In the genomic region with DNA sequence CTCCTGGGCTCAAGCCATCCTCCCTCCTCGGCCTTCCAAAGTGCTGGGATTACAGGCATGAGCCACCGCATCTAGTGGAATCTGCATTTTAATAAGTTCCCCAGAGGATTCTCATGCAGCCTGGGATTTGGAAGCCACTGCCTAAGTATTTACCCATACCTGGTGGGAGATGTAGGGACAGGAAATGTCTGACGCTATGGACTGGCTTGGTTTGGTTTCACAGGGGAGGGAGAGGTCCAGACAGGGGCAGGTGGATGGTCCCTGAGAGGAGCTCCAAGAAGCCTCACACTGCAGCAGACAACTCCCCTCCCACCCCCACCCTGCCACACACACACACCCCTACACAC, we compare ENCODE assay signal across 22 cellular contexts. TPM values are rescaled to one million over a fixed set of nuclear protein-coding genes. Genes with fewer than 3 reads are reported as not detected.
A peak's percentile ranks its signal among the peaks of the same experiment; 100 is the strongest.
DNase-seq lines count a peak whose midpoint lies in the region; ATAC-seq and TF ChIP-seq lines count a peak whose summit lies in the region.
"Had no signal": no experiment of that assay in that cellular context is flagged by ENCODE, and none has a peak within 500 bp of the region (broad histone marks: within the 10 kb centered on the region; RNA-seq: fewer than 3 reads in every experiment).

No MANE protein-coding gene starts in this region.

- H3K9me3 ChIP-seq in right atrium auricular region (no peaks in the 10 kb centered on the region), heart right ventricle (no peaks in the 10 kb centered on the region), Panc1 (ENCODE audit: control insufficient read depth, insufficient read depth, low read depth, low read length) (no peaks in the 10 kb centered on the region), mesodermal cell (ENCODE audit: control insufficient read depth, low read length) (no peaks in the 10 kb centered on the region)
- H3K9me3 ChIP-seq: adrenal gland, colonic mucosa, esophagus squamous epithelium, transverse colon had no signal

- in situ Hi-C loops in Panc1 (cut with HindIII; ENCODE audit: low pct_unique_long_range_greater_than_20kb, low sequenced_read_pairs) = no loop called here

- peak overlapping the region; percentile 84 to 92 for H3K27ac ChIP-seq in right atrium auricular region
- no peak overlapping the region for H3K27ac ChIP-seq in heart right ventricle
- H3K27ac ChIP-seq in Panc1 (ENCODE audit: low read length) = no peak overlapping the region
- H3K27ac ChIP-seq in mesodermal cell (ENCODE audit: low read depth, low read length, severe bottlenecking) = peak overlapping the region; percentile 3
- H3K27ac ChIP-seq: adrenal gland, C4-2B, colonic mucosa, hepatocyte, skin epidermis, transverse colon, VCaP had no signal

- no peaks in the 10 kb centered on the region for H3K9me3 Mint-ChIP-seq in type B pancreatic cell
- H3K9me3 Mint-ChIP-seq: activated CD4-positive, alpha-beta T cell treated with anti-CD3 and anti-CD28 coated beads, Interleukin-2, amount 10 ng/mL, durations not matched to agents 24 days and 14 days; activated T-cell treated with anti-CD3 and anti-CD28 coated beads, Interleukin-2, amount 50 U/mL, for 4 hours; immature natural killer cell; nephron progenitor cell had no signal

- CTCF ChIA-PET in Panc1 (lab: Charles Lee) = interaction anchor here (0.9 kb wide), 1 partner anchor 291 kb away, joined by 5 read pairs; no protein-coding TSS in a partner anchor

- H3K36me3 ChIP-seq in right atrium auricular region (no peaks in the 10 kb centered on the region), heart right ventricle (no peaks in the 10 kb centered on the region), Panc1 (ENCODE audit: control insufficient read depth, insufficient read depth, low read length) (no peaks in the 10 kb centered on the region), mesodermal cell (ENCODE audit: control insufficient read depth, insufficient read depth, low read length) (no peaks in the 10 kb centered on the region)
- H3K36me3 ChIP-seq: adrenal gland, colonic mucosa, esophagus squamous epithelium, transverse colon had no signal

- POLR2A ChIA-PET in Panc1 (lab: Charles Lee) = interaction anchor here (0.6 kb wide), 1 partner anchor 220 kb away, joined by 3 read pairs; no protein-coding TSS in a partner anchor

- intact Hi-C loops in heart right ventricle (cut with DNase I) (loop anchor here in 3 of 10 donors (10.0 kb wide), 3 partner anchors 87 to 317 kb away; no protein-coding TSS in a partner anchor), Panc1 (cut with micrococcal nuclease; ENCODE audit: unreplicated experiment) (no loop called here)

- H3K4me3 ChIP-seq in right atrium auricular region (no peak overlapping the region), heart right ventricle (no peak overlapping the region), Panc1 (ENCODE audit: low read depth in 2 of 2, low read length in 2 of 2) (no peak overlapping the region), mesodermal cell (ENCODE audit: extremely low read depth, insufficient read depth, low read length, poor library complexity, severe bottlenecking) (no peak overlapping the region)
- H3K4me3 ChIP-seq: adrenal gland, colonic mucosa, esophagus squamous epithelium, hepatocyte, skin epidermis, transverse colon had no signal

- H3K4me1 ChIP-seq in right atrium auricular region (peaks cover 0 to 42% of the 10 kb centered on the region in 2 donors), heart right ventricle (peaks cover 0 to 16% (median 7%) of the 10 kb centered on the region in 9 donors), Panc1 (ENCODE audit: control insufficient read depth, insufficient read depth, low read length) (peaks cover 7% of the 10 kb centered on the region), mesodermal cell (ENCODE audit: control insufficient read depth, insufficient read depth, low read length, poor library complexity, severe bottlenecking) (peaks cover 23% of the 10 kb centered on the region)
- H3K4me1 ChIP-seq: colonic mucosa had no signal

- no peak for DNase-seq in right atrium auricular region (ENCODE audit: low spot score)
- DNase-seq in heart right ventricle = no peak
- DNase-seq in Panc1 (ENCODE audit: low read depth, low spot score) = no peak
- DNase-seq in type B pancreatic cell (ENCODE audit: extremely low spot score, unreplicated experiment) = no peak
- DNase-seq in COLO668 (lab: John Stamatoyannopoulos, UW; ENCODE audit: unreplicated experiment) = no peak
- no peak for DNase-seq in NCI-H1105 treated with DMSO at 0.1 percent for 48 hours (lab: John Stamatoyannopoulos, UW)
- DNase-seq: activated CD4-positive, alpha-beta T cell treated with anti-CD3 and anti-CD28 coated beads, Interleukin-2, amount 10 ng/mL, durations not matched to agents 24 days and 14 days; activated naive CD4-positive, alpha-beta T cell; activated T-cell treated with anti-CD3 and anti-CD28 coated beads, Interleukin-2, amount 50 U/mL, for 4 hours; colonic mucosa; esophagus squamous epithelium; immature natural killer cell; NK-92 treated with Interleukin-12 subunit alpha and Interleukin-12 subunit beta, amount 100 ng/mL, for 24 hours; transverse colon had no signal

- H3K27me3 Mint-ChIP-seq in type B pancreatic cell = peaks cover 47% of the 10 kb centered on the region

- peaks cover 45% of the 10 kb centered on the region for H3K4me1 Mint-ChIP-seq in type B pancreatic cell (ENCODE audit: unreplicated experiment)

- no TSS peak for BruUV-seq in Panc1 (replicated peaks; lab: Mats Ljungman, UMichigan)

- no peaks in the 10 kb centered on the region for H3K36me3 Mint-ChIP-seq in type B pancreatic cell
- H3K36me3 Mint-ChIP-seq: immature natural killer cell had no signal

- no peak overlapping the region for H3K27ac Mint-ChIP-seq in type B pancreatic cell
- H3K27ac Mint-ChIP-seq: activated CD4-positive, alpha-beta T cell treated with anti-CD3 and anti-CD28 coated beads, Interleukin-2, amount 10 ng/mL, durations not matched to agents 24 days and 14 days; immature natural killer cell; nephron progenitor cell had no signal

- TF ChIP-seq CTCF in right atrium auricular region (IDR thresholded peaks at IDR 0.05) (no peak), heart right ventricle (IDR thresholded peaks at IDR 0.05) (no peak), Panc1 (IDR thresholded peaks at IDR 0.05) (no peak), type B pancreatic cell (conservative IDR thresholded peaks at IDR 0.05) (no peak)

- WGBS in heart right ventricle, 2 donors = 40 to 45% methylated on average over 3 of the region's 3 CpGs
- 44% methylated on average over 2 of the region's 3 CpGs; no CpG with 5 or more reads in 1 of the 2 experiments for WGBS in mesodermal cell (ENCODE audit: insufficient coverage in 2 of 2), 2 experiments

- H3K27me3 ChIP-seq in right atrium auricular region = peaks cover 0 to 7% of the 10 kb centered on the region in 2 donors
- peaks cover 9 to 90% (median 84%) of the 10 kb centered on the region in 7 donors for H3K27me3 ChIP-seq in heart right ventricle
- H3K27me3 ChIP-seq in Panc1 (ENCODE audit: control insufficient read depth, insufficient read depth, low read length) = no peaks in the 10 kb centered on the region
- H3K27me3 ChIP-seq: adrenal gland had no signal

- peak overlapping the region; percentile 61 for H3K4me3 Mint-ChIP-seq in type B pancreatic cell
- H3K4me3 Mint-ChIP-seq: activated CD4-positive, alpha-beta T cell treated with anti-CD3 and anti-CD28 coated beads, Interleukin-2, amount 10 ng/mL, durations not matched to agents 24 days and 14 days; activated T-cell treated with anti-CD3 and anti-CD28 coated beads, Interleukin-2, amount 50 U/mL, for 4 hours; immature natural killer cell; nephron progenitor cell had no signal

- ATAC-seq in heart right ventricle (no peak), Panc1 (peak; percentile 2; the same call in 1 of the 2 replicates), GM19395 (IDR thresholded peaks at IDR 0.05; ENCODE audit: unreplicated experiment) (no peak)
- ATAC-seq: activated T-cell treated with anti-CD3 and anti-CD28 coated beads, Interleukin-2, amount 50 U/mL, for 4 hours had no signal

RNA-seq across cellular contexts. Expression of gene VSTM2L, which starts 4.4 kb away (rescaled TPM):
- 100 to 1,000 TPM in 1 of 2 donors, 10 to 100 TPM in 1; 97.4 to 303 TPM for total RNA-seq in right atrium auricular region
- total RNA-seq in heart right ventricle = 10 to 100 TPM in 5 of 10 donors, 1 to 10 TPM in 5; 1.8 to 17.2 (median 8.9) TPM
- polyA plus RNA-seq in heart right ventricle = 10 to 100 TPM in 1 of 2 donors, 1 to 10 TPM in 1; 6.9 to 14.1 TPM
- total RNA-seq in Panc1 (2021; ENCODE audit: unreplicated experiment) = 16.0 TPM
- 25.3 TPM for polyA plus RNA-seq in Panc1 (2012; ENCODE audit: insufficient read length)
- polyA plus RNA-seq in mesodermal cell (2013, experiment 1 of 2) = 4.3 TPM
- polyA plus RNA-seq in mesodermal cell (2013, experiment 2 of 2) = 2.7 TPM
- total RNA-seq in type B pancreatic cell (ENCODE audit: low replicate concordance) = 11.4 and 11.6 TPM in 2 replicates
- polyA plus RNA-seq: immature natural killer cell had no signal

Comparison
In these comparisons a context has a peak if more than half of its experiments do, and no peak if none do; other contexts are left out.
1. H3K27ac ChIP-seq: peak in right atrium auricular region (2 of 2) and mesodermal cell (single experiment); none in heart right ventricle (0 of 10) and Panc1 (single experiment).